16 cellular contexts compared by ENCODE assay signal in genomic region chr3:129365779-129366178, GRCh38.
"Had no signal": no experiment of that assay in that cellular context is flagged by ENCODE, and none has a peak within 500 bp of the region (broad histone marks: within the 10 kb centered on the region; RNA-seq: fewer than 3 reads in every experiment).

No MANE protein-coding gene starts in this region.

- H3K9me3 ChIP-seq: upper lobe of left lung had no signal

- H3K27me3 ChIP-seq: upper lobe of left lung had no signal

- ATAC-seq: activated CD8-positive, alpha-beta T cell treated with anti-CD3 and anti-CD28 coated beads, Interleukin-2, amount 10 ng/mL, durations not matched to agents 7 days and 5 days; activated naive CD4-positive, alpha-beta T cell treated with anti-CD3 and anti-CD28 coated beads, Interleukin-2, amount 50 U/mL, for 72 hours; stimulated activated naive CD8-positive, alpha-beta T cell treated with anti-CD3 and anti-CD28 coated beads, Interleukin-15, Interleukin-2, amounts not matched to agents 100 U/mL and 50 U/mL, for 24 hours; T-cell had no signal

- H3K4me1 ChIP-seq: upper lobe of left lung had no signal

- H3K36me3 ChIP-seq: upper lobe of left lung had no signal

- DNase-seq: activated CD4-positive, alpha-beta T cell treated with anti-CD3 and anti-CD28 coated beads for 1 hour; activated CD4-positive, alpha-beta T cell treated with anti-CD3 and anti-CD28 coated beads, Interleukin-2, amount 50 U/mL, for 1 hour; activated CD8-positive, alpha-beta T cell treated with anti-CD3 and anti-CD28 coated beads, Interleukin-2, amount 10 ng/mL, durations not matched to agents 7 days and 5 days; activated gamma-delta T cell; amniotic stem cell; hippocampal formation; nephron progenitor cell; occipital lobe; stimulated activated CD4-positive, alpha-beta T cell treated with anti-CD3 and anti-CD28 coated beads, Interleukin-12 subunit alpha, Interleukin-12 subunit beta, amount 100 ng/mL, for 4 hours; stimulated activated CD4-positive, alpha-beta T cell treated with anti-CD3 and anti-CD28 coated beads, Interleukin-4, amount 100 ng/mL, for 4 hours; stimulated activated naive CD8-positive, alpha-beta T cell treated with anti-CD3 and anti-CD28 coated beads, Interleukin-15, Interleukin-2, amounts not matched to agents 100 U/mL and 50 U/mL, for 24 hours; T-cell had no signal

- H3K27ac ChIP-seq: epithelial cell of prostate, upper lobe of left lung had no signal

- FAIRE-seq: bronchial epithelial cell had no signal

- H3K4me3 ChIP-seq: upper lobe of left lung had no signal
